ENCODE assay signal across 10 cellular contexts in genomic region chr6:44224978-44225330, GRCh38. TPM values are rescaled to one million over a fixed set of nuclear protein-coding genes. Genes with fewer than 3 reads are reported as not detected.
DNase-seq lines count a peak whose midpoint lies in the region; ATAC-seq and TF ChIP-seq lines count a peak whose summit lies in the region.
"Had no signal": no experiment of that assay in that cellular context is flagged by ENCODE, and none has a peak within 500 bp of the region (broad histone marks: within the 10 kb centered on the region; RNA-seq: fewer than 3 reads in every experiment).

No MANE protein-coding gene starts in this region.

- H3K9me3 Mint-ChIP-seq in activated naive CD8-positive, alpha-beta T cell (ENCODE audit: low read depth) = no peaks in the 10 kb centered on the region
- H3K9me3 Mint-ChIP-seq in nephron = no peaks in the 10 kb centered on the region

- H3K36me3 ChIP-seq in BE2C = peaks cover 15% of the 10 kb centered on the region
- H3K36me3 ChIP-seq in HCT116 (ENCODE audit: control insufficient read depth in 1 of 2, insufficient read depth in 2 of 2, low read length in 2 of 2) = peaks cover 2 to 20% of the 10 kb centered on the region in 2 experiments; a peak in 2 of 4 replicates
- peaks cover 0 to 2% of the 10 kb centered on the region in 2 donors for H3K36me3 ChIP-seq in left lung

- H3K27ac ChIP-seq in HCT116 (ENCODE audit: low read depth, low read length) = no peak overlapping the region
- no peak overlapping the region for H3K27ac ChIP-seq in left lung

- H3K4me3 ChIP-seq in BE2C (ENCODE audit: low read depth, low read length) (peak overlapping the region; percentile 69), HCT116 (replicated peaks in 1 of 2; ENCODE audit: low read depth in 1 of 2, low read length in 2 of 2) (peak overlapping the region; percentile 65 to 74), left lung (no peak overlapping the region)

- no peaks in the 10 kb centered on the region for H3K27me3 Mint-ChIP-seq in activated naive CD8-positive, alpha-beta T cell
- peaks cover 7% of the 10 kb centered on the region for H3K27me3 Mint-ChIP-seq in nephron (ENCODE audit: low read depth)

- H3K4me2 ChIP-seq in HCT116 (ENCODE audit: low read length) = peak overlapping the region; percentile 93

- DNase-seq in BE2C (no peak), HCT116 (ENCODE audit: low read depth, low spot score) (no peak), left lung (no peak)
- no peak for DNase-seq in stimulated activated CD4-positive, alpha-beta T cell treated with anti-CD3 and anti-CD28 coated beads, Interleukin-15, amount 100 ng/mL, for 24 hours
- DNase-seq: activated gamma-delta T cell had no signal

- H3K36me3 Mint-ChIP-seq in activated naive CD8-positive, alpha-beta T cell = no peaks in the 10 kb centered on the region
- no peaks in the 10 kb centered on the region for H3K36me3 Mint-ChIP-seq in nephron (ENCODE audit: low read depth)

- H3K4me3 Mint-ChIP-seq in activated naive CD8-positive, alpha-beta T cell = peak overlapping the region; percentile 95
- peak overlapping the region; percentile 80 to 88 (median 83) for H3K4me3 Mint-ChIP-seq in nephron

- H3K4me1 ChIP-seq in BE2C (peaks cover 32% of the 10 kb centered on the region), HCT116 (ENCODE audit: control insufficient read depth in 1 of 2, insufficient read depth in 2 of 2, low read length in 2 of 2) (peaks cover 32 to 54% of the 10 kb centered on the region in 2 experiments), left lung (peaks cover 22 to 61% of the 10 kb centered on the region in 2 donors)

- H4K20me1 ChIP-seq in HCT116 (ENCODE audit: insufficient read depth) = peaks cover 4% of the 10 kb centered on the region; the same call in 1 of the 2 replicates

- no peak for TF ChIP-seq RAD21 in HCT116 (IDR thresholded peaks at IDR 0.05; ENCODE audit: low read depth)

- H3K9me3 ChIP-seq in BE2C (no peaks in the 10 kb centered on the region), HCT116 (ENCODE audit: control insufficient read depth in 1 of 2, insufficient read depth in 1 of 2, low read depth in 1 of 2, low read length in 2 of 2) (no peaks in the 10 kb centered on the region), left lung (no peaks in the 10 kb centered on the region)

- peak overlapping the region; percentile 84 for H3K27ac Mint-ChIP-seq in activated naive CD8-positive, alpha-beta T cell
- peak overlapping the region; percentile 54 to 74 (median 63) for H3K27ac Mint-ChIP-seq in nephron

- CTCF ChIA-PET in HCT116 (lab: Charles Lee) = interaction anchor here (0.7 to 3.7 kb wide), 6 partner anchors 10 to 78 kb away, joined by 3 to 22 read pairs (median 4); no protein-coding TSS in a partner anchor

- intact Hi-C loops in HCT116 (cut with micrococcal nuclease) = no loop called here
- intact Hi-C loops in left lung (cut with DNase I) = no loop called here

- H2AFZ ChIP-seq in HCT116 (ENCODE audit: low read depth, low read length, poor library complexity, severe bottlenecking) = no peak overlapping the region

- peaks cover 55% of the 10 kb centered on the region for H3K79me2 ChIP-seq in HCT116 (ENCODE audit: insufficient read depth, low read length)

- TF ChIP-seq POLR2A in HCT116 (IDR thresholded peaks at IDR 0.05; ENCODE audit: borderline replicate concordance, extremely low read depth, insufficient read depth, insufficient read length) = no peak

- BruUV-seq in HCT116 (replicated peaks; lab: Mats Ljungman, UMichigan) = no TSS peak

- H3K9ac ChIP-seq in HCT116 (ENCODE audit: low read length) = peak overlapping the region; percentile 81

- no peaks in the 10 kb centered on the region for H3K27me3 ChIP-seq in BE2C
- no peaks in the 10 kb centered on the region for H3K27me3 ChIP-seq in HCT116 (ENCODE audit: insufficient read depth, low read length)
- no peaks in the 10 kb centered on the region for H3K27me3 ChIP-seq in left lung

- RAD21 ChIA-PET in HCT116 (lab: Charles Lee; ENCODE audit: low non-redundant PET in 1 of 2, low total read pairs in 2 of 2, uncharacterized antibody in 2 of 2, unreplicated experiment in 2 of 2) = no interaction called here

- H3K4me1 Mint-ChIP-seq in activated naive CD8-positive, alpha-beta T cell (ENCODE audit: low read depth) = peaks cover 27% of the 10 kb centered on the region
- H3K4me1 Mint-ChIP-seq in nephron = peaks cover 71% of the 10 kb centered on the region

- ATAC-seq in HCT116 (no peak), left lung (no peak), HG03469 (IDR thresholded peaks at IDR 0.05; ENCODE audit: unreplicated experiment) (no peak), HG02571 (IDR thresholded peaks at IDR 0.05; ENCODE audit: unreplicated experiment) (no peak)

- no peaks in the 10 kb centered on the region for H3K9me2 ChIP-seq in HCT116 (ENCODE audit: insufficient read depth)

- TF ChIP-seq CTCF in BE2C (IDR thresholded peaks at IDR 0.05; ENCODE audit: low read depth, low read length) (no peak), HCT116 (IDR thresholded peaks at IDR 0.05 in 2 of 3, conservative IDR thresholded peaks at IDR 0.05 in 1 of 3; ENCODE audit: borderline replicate concordance in 1 of 3, insufficient read depth in 1 of 3, low read depth in 2 of 3, low read length in 2 of 3) (no peak), nephron (IDR thresholded peaks at IDR 0.05; ENCODE audit: unreplicated experiment in 3 of 3) (no peak), left lung (IDR thresholded peaks at IDR 0.05) (no peak)

- POLR2A ChIA-PET in HCT116 (lab: Charles Lee) = interaction anchor here (1.2 to 3.0 kb wide), 2 partner anchors 16 to 21 kb away, joined by 3 to 27 read pairs; partner anchors contain the start of gene HSP90AB1

TF ChIP-seq in HCT116, 20 proteins besides CTCF, POLR2A, EP300 and RAD21 (continues in another document):
- TF ChIP-seq MAX (IDR thresholded peaks at IDR 0.05) (no peak), REST (IDR thresholded peaks at IDR 0.05; ENCODE audit: low read depth) (no peak), CEBPB (IDR thresholded peaks at IDR 0.05; ENCODE audit: low read depth) (no peak), ZNF274 (IDR thresholded peaks at IDR 0.05; ENCODE audit: low read depth, low read length) (no peak), FOSL1 (IDR thresholded peaks at IDR 0.05; ENCODE audit: low read depth) (no peak), CBX3 (IDR thresholded peaks at IDR 0.05; ENCODE audit: low read depth) (no peak), TCF7L2 (IDR thresholded peaks at IDR 0.05; ENCODE audit: borderline replicate concordance, extremely low read depth, insufficient read depth, insufficient read length) (no peak), POLR2AphosphoS5 (IDR thresholded peaks at IDR 0.05; ENCODE audit: low read depth, low read length) (no peak), SIN3A (IDR thresholded peaks at IDR 0.05; ENCODE audit: low read depth) (no peak), EGR1 (IDR thresholded peaks at IDR 0.05; ENCODE audit: low read depth) (no peak), YY1 (IDR thresholded peaks at IDR 0.05; ENCODE audit: extremely low read depth, insufficient replicate concordance, low read depth, low read length) (no peak), SRF (IDR thresholded peaks at IDR 0.05; ENCODE audit: low read depth) (no peak)

RNA-seq across cellular contexts. Expression of gene SLC29A1, which starts 1.6 kb away (rescaled TPM):
- 184 TPM for polyA plus RNA-seq in BE2C (2012; ENCODE audit: insufficient read depth, insufficient read length, low read depth)
- total RNA-seq in HCT116 (2021; ENCODE audit: unreplicated experiment) (67.6 TPM), left lung (10 to 100 TPM; 46.8 to 48.2 TPM)
- 60.2 and 73.6 TPM in 2 replicates for polyA plus RNA-seq in HCT116 (2012)

RNA-seq across cellular contexts. Expression of gene MYMX, which starts 8.2 kb away (rescaled TPM):
- polyA plus RNA-seq in BE2C (2012; ENCODE audit: insufficient read depth, insufficient read length, low read depth) = 5.1 TPM
- not detected for total RNA-seq in HCT116 (2021; ENCODE audit: unreplicated experiment)
- polyA plus RNA-seq in HCT116 (2012) = 0.13 TPM in 1 of 2 replicates, not detected in the other
- total RNA-seq in left lung = under 1 TPM in 1 of 2 donors, not detected in 1; 0.34 TPM
- total RNA-seq: epithelial cell of proximal tubule had no signal

RNA-seq across cellular contexts. Expression of gene HSP90AB1, which starts 21.9 kb away (rescaled TPM):
- 666 TPM for polyA plus RNA-seq in BE2C (2012; ENCODE audit: insufficient read depth, insufficient read length, low read depth)
- 2,554 TPM for total RNA-seq in HCT116 (2021; ENCODE audit: unreplicated experiment)
- 1,463 and 1,823 TPM in 2 replicates for polyA plus RNA-seq in HCT116 (2012)
- 100 to 1,000 TPM; 726 to 810 TPM for total RNA-seq in left lung

RNA-seq across cellular contexts. Expression of gene SLC35B2, which starts 32.4 kb away (rescaled TPM):
- 111 TPM for polyA plus RNA-seq in BE2C (2012; ENCODE audit: insufficient read depth, insufficient read length, low read depth)
- 50.5 TPM for total RNA-seq in HCT116 (2021; ENCODE audit: unreplicated experiment)
- polyA plus RNA-seq in HCT116 (2012) = 35.2 and 47.5 TPM in 2 replicates
- total RNA-seq in left lung = 10 to 100 TPM; 43.7 to 50.0 TPM

RNA-seq across cellular contexts. Expression of gene NFKBIE, which starts 40.4 kb away (rescaled TPM):
- polyA plus RNA-seq in BE2C (2012; ENCODE audit: insufficient read depth, insufficient read length, low read depth) = 26.2 TPM
- total RNA-seq in HCT116 (2021; ENCODE audit: unreplicated experiment) (7.6 TPM), left lung (10 to 100 TPM; 12.1 to 19.3 TPM)
- polyA plus RNA-seq in HCT116 (2012) = 6.2 and 8.2 TPM in 2 replicates

Comparison
In these comparisons a context has a peak if more than half of its experiments do, and no peak if none do; other contexts are left out.
1. H3K4me3 ChIP-seq: peak in BE2C (single experiment) and HCT116 (2 of 2); none in left lung (0 of 2).